In the genomic region with DNA sequence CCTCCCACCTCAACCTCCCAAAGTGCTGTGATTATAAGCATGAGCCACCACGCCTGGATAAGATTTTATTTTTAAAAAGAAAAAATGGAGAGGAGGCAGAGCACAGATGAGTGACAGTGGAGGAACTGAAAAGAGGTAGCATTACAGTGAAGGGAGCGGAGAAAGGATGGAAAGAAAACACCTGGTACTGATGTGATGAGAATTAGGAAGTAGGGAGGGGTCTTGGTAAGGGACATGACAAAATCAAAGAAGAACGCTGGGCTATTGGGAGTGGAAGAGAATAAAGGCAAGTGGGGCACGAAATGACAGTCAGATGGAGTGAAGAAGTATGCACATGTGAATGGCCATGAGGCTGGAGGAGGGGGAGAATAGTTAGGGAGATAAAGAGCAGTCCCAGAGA, we compare ENCODE assay signal across 1 cellular context.
TF ChIP-seq lines count a peak whose summit lies in the region.

No MANE protein-coding gene starts in this region.

TF ChIP-seq in GM23338, 12 proteins besides CTCF, POLR2A, EP300 and RAD21 (continued from another document):
- TF ChIP-seq, protein P1, sequence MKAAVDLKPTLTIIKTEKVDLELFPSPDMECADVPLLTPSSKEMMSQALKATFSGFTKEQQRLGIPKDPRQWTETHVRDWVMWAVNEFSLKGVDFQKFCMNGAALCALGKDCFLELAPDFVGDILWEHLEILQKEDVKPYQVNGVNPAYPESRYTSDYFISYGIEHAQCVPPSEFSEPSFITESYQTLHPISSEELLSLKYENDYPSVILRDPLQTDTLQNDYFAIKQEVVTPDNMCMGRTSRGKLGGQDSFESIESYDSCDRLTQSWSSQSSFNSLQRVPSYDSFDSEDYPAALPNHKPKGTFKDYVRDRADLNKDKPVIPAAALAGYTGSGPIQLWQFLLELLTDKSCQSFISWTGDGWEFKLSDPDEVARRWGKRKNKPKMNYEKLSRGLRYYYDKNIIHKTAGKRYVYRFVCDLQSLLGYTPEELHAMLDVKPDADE (IDR thresholded peaks at IDR 0.05): no peak
- TF ChIP-seq JUNB (IDR thresholded peaks at IDR 0.05; ENCODE audit: unreplicated experiment) (no peak), EZH2phosphoT487 (IDR thresholded peaks at IDR 0.05; ENCODE audit: unreplicated experiment) (no peak), CREB1 (CRISPR knock-in tag; IDR thresholded peaks at IDR 0.05; ENCODE audit: low read depth) (no peak), NANOG (IDR thresholded peaks at IDR 0.05; ENCODE audit: borderline replicate concordance) (no peak), ZNF114 (CRISPR knock-in tag; IDR thresholded peaks at IDR 0.05) (no peak), POLR2AphosphoS5 (IDR thresholded peaks at IDR 0.05; ENCODE audit: low read depth) (no peak), STAT1 (IDR thresholded peaks at IDR 0.05; ENCODE audit: unreplicated experiment) (no peak)
- TF ChIP-seq, protein P2, sequence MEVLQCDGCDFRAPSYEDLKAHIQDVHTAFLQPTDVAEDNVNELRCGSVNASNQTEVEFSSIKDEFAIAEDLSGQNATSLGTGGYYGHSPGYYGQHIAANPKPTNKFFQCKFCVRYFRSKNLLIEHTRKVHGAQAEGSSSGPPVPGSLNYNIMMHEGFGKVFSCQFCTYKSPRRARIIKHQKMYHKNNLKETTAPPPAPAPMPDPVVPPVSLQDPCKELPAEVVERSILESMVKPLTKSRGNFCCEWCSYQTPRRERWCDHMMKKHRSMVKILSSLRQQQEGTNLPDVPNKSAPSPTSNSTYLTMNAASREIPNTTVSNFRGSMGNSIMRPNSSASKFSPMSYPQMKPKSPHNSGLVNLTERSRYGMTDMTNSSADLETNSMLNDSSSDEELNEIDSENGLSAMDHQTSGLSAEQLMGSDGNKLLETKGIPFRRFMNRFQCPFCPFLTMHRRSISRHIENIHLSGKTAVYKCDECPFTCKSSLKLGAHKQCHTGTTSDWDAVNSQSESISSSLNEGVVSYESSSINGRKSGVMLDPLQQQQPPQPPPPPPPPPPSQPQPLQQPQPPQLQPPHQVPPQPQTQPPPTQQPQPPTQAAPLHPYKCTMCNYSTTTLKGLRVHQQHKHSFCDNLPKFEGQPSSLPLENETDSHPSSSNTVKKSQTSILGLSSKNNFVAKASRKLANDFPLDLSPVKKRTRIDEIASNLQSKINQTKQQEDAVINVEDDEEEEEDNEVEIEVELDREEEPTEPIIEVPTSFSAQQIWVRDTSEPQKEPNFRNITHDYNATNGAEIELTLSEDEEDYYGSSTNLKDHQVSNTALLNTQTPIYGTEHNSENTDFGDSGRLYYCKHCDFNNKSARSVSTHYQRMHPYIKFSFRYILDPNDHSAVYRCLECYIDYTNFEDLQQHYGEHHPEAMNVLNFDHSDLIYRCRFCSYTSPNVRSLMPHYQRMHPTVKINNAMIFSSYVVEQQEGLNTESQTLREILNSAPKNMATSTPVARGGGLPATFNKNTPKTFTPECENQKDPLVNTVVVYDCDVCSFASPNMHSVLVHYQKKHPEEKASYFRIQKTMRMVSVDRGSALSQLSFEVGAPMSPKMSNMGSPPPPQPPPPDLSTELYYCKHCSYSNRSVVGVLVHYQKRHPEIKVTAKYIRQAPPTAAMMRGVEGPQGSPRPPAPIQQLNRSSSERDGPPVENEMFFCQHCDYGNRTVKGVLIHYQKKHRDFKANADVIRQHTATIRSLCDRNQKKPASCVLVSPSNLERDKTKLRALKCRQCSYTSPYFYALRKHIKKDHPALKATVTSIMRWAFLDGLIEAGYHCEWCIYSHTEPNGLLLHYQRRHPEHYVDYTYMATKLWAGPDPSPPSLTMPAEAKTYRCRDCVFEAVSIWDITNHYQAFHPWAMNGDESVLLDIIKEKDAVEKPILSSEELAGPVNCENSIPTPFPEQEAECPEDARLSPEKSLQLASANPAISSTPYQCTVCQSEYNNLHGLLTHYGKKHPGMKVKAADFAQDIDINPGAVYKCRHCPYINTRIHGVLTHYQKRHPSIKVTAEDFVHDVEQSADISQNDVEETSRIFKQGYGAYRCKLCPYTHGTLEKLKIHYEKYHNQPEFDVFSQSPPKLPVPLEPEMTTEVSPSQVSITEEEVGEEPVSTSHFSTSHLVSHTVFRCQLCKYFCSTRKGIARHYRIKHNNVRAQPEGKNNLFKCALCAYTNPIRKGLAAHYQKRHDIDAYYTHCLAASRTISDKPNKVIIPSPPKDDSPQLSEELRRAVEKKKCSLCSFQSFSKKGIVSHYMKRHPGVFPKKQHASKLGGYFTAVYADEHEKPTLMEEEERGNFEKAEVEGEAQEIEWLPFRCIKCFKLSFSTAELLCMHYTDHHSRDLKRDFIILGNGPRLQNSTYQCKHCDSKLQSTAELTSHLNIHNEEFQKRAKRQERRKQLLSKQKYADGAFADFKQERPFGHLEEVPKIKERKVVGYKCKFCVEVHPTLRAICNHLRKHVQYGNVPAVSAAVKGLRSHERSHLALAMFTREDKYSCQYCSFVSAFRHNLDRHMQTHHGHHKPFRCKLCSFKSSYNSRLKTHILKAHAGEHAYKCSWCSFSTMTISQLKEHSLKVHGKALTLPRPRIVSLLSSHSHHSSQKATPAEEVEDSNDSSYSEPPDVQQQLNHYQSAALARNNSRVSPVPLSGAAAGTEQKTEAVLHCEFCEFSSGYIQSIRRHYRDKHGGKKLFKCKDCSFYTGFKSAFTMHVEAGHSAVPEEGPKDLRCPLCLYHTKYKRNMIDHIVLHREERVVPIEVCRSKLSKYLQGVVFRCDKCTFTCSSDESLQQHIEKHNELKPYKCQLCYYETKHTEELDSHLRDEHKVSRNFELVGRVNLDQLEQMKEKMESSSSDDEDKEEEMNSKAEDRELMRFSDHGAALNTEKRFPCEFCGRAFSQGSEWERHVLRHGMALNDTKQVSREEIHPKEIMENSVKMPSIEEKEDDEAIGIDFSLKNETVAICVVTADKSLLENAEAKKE (CRISPR knock-in tag; IDR thresholded peaks at IDR 0.05): no peak
- TF ChIP-seq, protein P3, sequence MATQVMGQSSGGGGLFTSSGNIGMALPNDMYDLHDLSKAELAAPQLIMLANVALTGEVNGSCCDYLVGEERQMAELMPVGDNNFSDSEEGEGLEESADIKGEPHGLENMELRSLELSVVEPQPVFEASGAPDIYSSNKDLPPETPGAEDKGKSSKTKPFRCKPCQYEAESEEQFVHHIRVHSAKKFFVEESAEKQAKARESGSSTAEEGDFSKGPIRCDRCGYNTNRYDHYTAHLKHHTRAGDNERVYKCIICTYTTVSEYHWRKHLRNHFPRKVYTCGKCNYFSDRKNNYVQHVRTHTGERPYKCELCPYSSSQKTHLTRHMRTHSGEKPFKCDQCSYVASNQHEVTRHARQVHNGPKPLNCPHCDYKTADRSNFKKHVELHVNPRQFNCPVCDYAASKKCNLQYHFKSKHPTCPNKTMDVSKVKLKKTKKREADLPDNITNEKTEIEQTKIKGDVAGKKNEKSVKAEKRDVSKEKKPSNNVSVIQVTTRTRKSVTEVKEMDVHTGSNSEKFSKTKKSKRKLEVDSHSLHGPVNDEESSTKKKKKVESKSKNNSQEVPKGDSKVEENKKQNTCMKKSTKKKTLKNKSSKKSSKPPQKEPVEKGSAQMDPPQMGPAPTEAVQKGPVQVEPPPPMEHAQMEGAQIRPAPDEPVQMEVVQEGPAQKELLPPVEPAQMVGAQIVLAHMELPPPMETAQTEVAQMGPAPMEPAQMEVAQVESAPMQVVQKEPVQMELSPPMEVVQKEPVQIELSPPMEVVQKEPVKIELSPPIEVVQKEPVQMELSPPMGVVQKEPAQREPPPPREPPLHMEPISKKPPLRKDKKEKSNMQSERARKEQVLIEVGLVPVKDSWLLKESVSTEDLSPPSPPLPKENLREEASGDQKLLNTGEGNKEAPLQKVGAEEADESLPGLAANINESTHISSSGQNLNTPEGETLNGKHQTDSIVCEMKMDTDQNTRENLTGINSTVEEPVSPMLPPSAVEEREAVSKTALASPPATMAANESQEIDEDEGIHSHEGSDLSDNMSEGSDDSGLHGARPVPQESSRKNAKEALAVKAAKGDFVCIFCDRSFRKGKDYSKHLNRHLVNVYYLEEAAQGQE (IDR thresholded peaks at IDR 0.05; ENCODE audit: unreplicated experiment): no peak
TF ChIP-seq in GM23338: peak in this region for 0.
